13 cellular contexts compared by ENCODE assay signal in the genomic region with DNA sequence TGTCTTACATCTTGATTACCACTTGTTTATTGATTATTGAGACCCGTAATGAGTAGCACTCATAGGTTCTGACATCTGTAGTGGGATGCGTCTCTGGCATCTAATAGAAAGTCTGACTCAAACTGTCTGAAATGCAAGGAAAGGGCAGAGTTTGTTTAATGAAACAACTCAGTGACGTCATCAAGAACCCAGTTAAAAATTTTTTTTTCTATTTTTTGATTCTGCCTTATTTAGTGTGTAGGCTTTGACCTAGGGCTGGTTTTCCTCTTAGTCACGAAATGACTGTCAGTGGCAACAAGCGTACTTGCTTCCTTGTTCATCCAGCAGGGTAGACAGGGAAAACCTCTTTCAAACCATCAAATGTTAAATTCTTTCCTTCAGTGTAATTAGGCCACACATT. TPM values are rescaled to one million over a fixed set of nuclear protein-coding genes. Genes with fewer than 3 reads are reported as not detected.
DNase-seq lines count a peak whose midpoint lies in the region; ATAC-seq, FAIRE-seq and TF ChIP-seq lines count a peak whose summit lies in the region.
"Had no signal": no experiment of that assay in that cellular context is flagged by ENCODE, and none has a peak within 500 bp of the region (broad histone marks: within the 10 kb centered on the region; RNA-seq: fewer than 3 reads in every experiment).

No MANE protein-coding gene starts in this region.

- FAIRE-seq in RCC 7860 (lab: Jason Lieb, UNC), result peak; percentile 95

- H3K4me1 ChIP-seq in body of pancreas, result no peaks in the 10 kb centered on the region

- DNase-seq in EL, result peak; percentile 86
- DNase-seq in RCC 7860 (ENCODE audit: low spot score), result peak; percentile 84
- peak; percentile 33 for DNase-seq in epithelial cell of prostate (ENCODE audit: low read depth, low spot score)
- peak; percentile 47 for DNase-seq in renal cortical epithelial cell (ENCODE audit: low read depth)
- no peak for DNase-seq in D341Med (ENCODE audit: low spot score)
- no peak for DNase-seq in CD1c-positive myeloid dendritic cell (ENCODE audit: extremely low spot score)
- DNase-seq in body of pancreas, result no peak
- DNase-seq: activated T-cell treated with anti-CD3 and anti-CD28 coated beads, Interleukin-2, amount 50 U/mL, for 72 hours; central memory CD4-positive, alpha-beta T cell; DMS153; immature natural killer cell had no signal

- no peak for ATAC-seq in HG03159 (IDR thresholded peaks at IDR 0.05; ENCODE audit: unreplicated experiment)
- no peak for ATAC-seq in body of pancreas
- ATAC-seq: activated T-cell treated with anti-CD3 and anti-CD28 coated beads, Interleukin-2, amount 50 U/mL, for 72 hours had no signal

- H3K27ac ChIP-seq in epithelial cell of prostate, result peak overlapping the region; percentile 58
- H3K27ac ChIP-seq in body of pancreas, result no peak overlapping the region
- H3K27ac ChIP-seq: esophagus muscularis mucosa had no signal

- no peaks in the 10 kb centered on the region for H3K36me3 ChIP-seq in body of pancreas (replicated peaks in 1 of 2; ENCODE audit: insufficient read depth in 1 of 2, low read depth in 2 of 2)
- H3K36me3 ChIP-seq: esophagus muscularis mucosa had no signal

- TF ChIP-seq POLR2A in body of pancreas (IDR thresholded peaks at IDR 0.05), result no peak

- no peak overlapping the region for H3K4me3 ChIP-seq in body of pancreas
- H3K4me3 ChIP-seq: esophagus muscularis mucosa had no signal

- WGBS in body of pancreas, 2 donors, result 88 to 90% methylated on average over 5 of the region's 5 CpGs

- no peak for TF ChIP-seq CTCF in body of pancreas (IDR thresholded peaks at IDR 0.05)

- no peaks in the 10 kb centered on the region for H3K27me3 ChIP-seq in body of pancreas

- intact Hi-C loops in body of pancreas (cut with DNase I), result no loop called here

- no peaks in the 10 kb centered on the region for H3K9me3 ChIP-seq in body of pancreas
- H3K9me3 ChIP-seq: esophagus muscularis mucosa had no signal

RNA-seq across cellular contexts. Expression of gene CDKL5, which starts 3.1 kb away (rescaled TPM):
- total RNA-seq in renal cortical epithelial cell (3.8 and 9.3 TPM in 2 replicates), body of pancreas (1 to 10 TPM; 3.6 to 5.7 TPM)

Comparison
In these comparisons a context has a peak if more than half of its experiments do, and no peak if none do; other contexts are left out.
1. DNase-seq: peak in EL (single experiment), RCC 7860 (single experiment), epithelial cell of prostate (single experiment) and renal cortical epithelial cell (single experiment); none in D341Med (single experiment), CD1c-positive myeloid dendritic cell (single experiment) and body of pancreas (0 of 4).